1 cellular context compared by ENCODE assay signal in genomic region chr13:24265453-24265852, GRCh38.
TF ChIP-seq lines count a peak whose summit lies in the region.

No MANE protein-coding gene starts in this region.

TF ChIP-seq in IMR-90, 13 proteins besides CTCF, POLR2A, EP300 and RAD21 (continued from another document):
- TF ChIP-seq ELK1 (IDR thresholded peaks at IDR 0.05; ENCODE audit: borderline replicate concordance, low read depth, low read length) (no peak), MXI1 (IDR thresholded peaks at IDR 0.05; ENCODE audit: borderline replicate concordance, low read depth, low read length) (no peak), SMC3 (IDR thresholded peaks at IDR 0.05; ENCODE audit: low read depth, low read length) (no peak), CHD1 (IDR thresholded peaks at IDR 0.05; ENCODE audit: low read depth, low read length) (no peak)
